1 cellular context compared by ENCODE assay signal in genomic region chr4:54233128-54233696, GRCh38.
TF ChIP-seq lines count a peak whose summit lies in the region.

No MANE protein-coding gene starts in this region.

TF ChIP-seq in HEK293, 187 proteins besides CTCF, POLR2A, EP300 and RAD21 (continued from another document and continues in another):
- no peak for TF ChIP-seq EGR2 (tag by site-specific recombination; IDR thresholded peaks at IDR 0.05; ENCODE audit: low read depth)
- no peak for TF ChIP-seq HOXD13 (CRISPR knock-in tag; IDR thresholded peaks at IDR 0.05; ENCODE audit: borderline replicate concordance)
- no peak for TF ChIP-seq GLI4 (tag by site-specific recombination; IDR thresholded peaks at IDR 0.05)
- TF ChIP-seq ZNF280C (tag by site-specific recombination; IDR thresholded peaks at IDR 0.05) = no peak
- TF ChIP-seq ZSCAN5A (tag by site-specific recombination; IDR thresholded peaks at IDR 0.05) = no peak
- TF ChIP-seq KLF17 (tag by site-specific recombination; IDR thresholded peaks at IDR 0.05) = no peak
- TF ChIP-seq ZNF132 (tag by site-specific recombination; IDR thresholded peaks at IDR 0.05; ENCODE audit: borderline replicate concordance) = no peak
- TF ChIP-seq ZNF394 (tag by site-specific recombination; IDR thresholded peaks at IDR 0.05; ENCODE audit: borderline replicate concordance) = no peak
- no peak for TF ChIP-seq ZNF623 (tag by site-specific recombination; IDR thresholded peaks at IDR 0.05)
- no peak for TF ChIP-seq ZNF16 (tag by site-specific recombination; IDR thresholded peaks at IDR 0.05; ENCODE audit: low read depth)
- no peak; the same call in 1 of the 2 replicates for TF ChIP-seq SP7 (tag by site-specific recombination; IDR thresholded peaks at IDR 0.05)
- no peak for TF ChIP-seq ZNF747 (tag by site-specific recombination; IDR thresholded peaks at IDR 0.05)
- no peak for TF ChIP-seq ZNF629 (tag by site-specific recombination; IDR thresholded peaks at IDR 0.05)
- TF ChIP-seq ZNF10 (tag by site-specific recombination; IDR thresholded peaks at IDR 0.05) = no peak
- TF ChIP-seq ZNF488 (tag by site-specific recombination; IDR thresholded peaks at IDR 0.05) = no peak
- TF ChIP-seq ZNF426 (tag by site-specific recombination; IDR thresholded peaks at IDR 0.05) = no peak
- no peak for TF ChIP-seq ZNF341 (tag by site-specific recombination; IDR thresholded peaks at IDR 0.05; ENCODE audit: low read depth)
- TF ChIP-seq ZXDB (tag by site-specific recombination; IDR thresholded peaks at IDR 0.05) = peak; percentile 97
- TF ChIP-seq ZNF473 (tag by site-specific recombination; IDR thresholded peaks at IDR 0.05) = no peak
- TF ChIP-seq ZNF549 (tag by site-specific recombination; IDR thresholded peaks at IDR 0.05) = no peak
- 0 out of 2 replicates have a peak, but pooled peaks have one; percentile 58 for TF ChIP-seq ZBTB48 (tag by site-specific recombination; IDR thresholded peaks at IDR 0.05)
- TF ChIP-seq ZBTB1 (tag by site-specific recombination; IDR thresholded peaks at IDR 0.05) = no peak
- TF ChIP-seq HIC1 (tag by site-specific recombination; IDR thresholded peaks at IDR 0.05) = peak; percentile 42; the same call in 1 of the 2 replicates
- no peak for TF ChIP-seq ZNF266 (tag by site-specific recombination; IDR thresholded peaks at IDR 0.05; ENCODE audit: low read depth)
- 0 out of 2 replicates have a peak, but pooled peaks have one; percentile 11 for TF ChIP-seq ZNF2 (tag by site-specific recombination; IDR thresholded peaks at IDR 0.05)
- TF ChIP-seq BCL6B (tag by site-specific recombination; IDR thresholded peaks at IDR 0.05) = no peak
- no peak for TF ChIP-seq ZFHX2 (tag by site-specific recombination; conservative IDR thresholded peaks at IDR 0.05)
- TF ChIP-seq ZFP3 (tag by site-specific recombination; IDR thresholded peaks at IDR 0.05; ENCODE audit: low read depth) = no peak
- peak; percentile 90 for TF ChIP-seq ZBTB10 (tag by site-specific recombination; IDR thresholded peaks at IDR 0.05)
- no peak for TF ChIP-seq ZNF202 (tag by site-specific recombination; IDR thresholded peaks at IDR 0.05; ENCODE audit: borderline replicate concordance)
- TF ChIP-seq RBAK (tag by site-specific recombination; IDR thresholded peaks at IDR 0.05) = no peak
- no peak for TF ChIP-seq ELK4 (IDR thresholded peaks at IDR 0.05; ENCODE audit: borderline replicate concordance, low read depth, low read length)
- TF ChIP-seq ZNF423 (tag by site-specific recombination; IDR thresholded peaks at IDR 0.05) = peak; percentile 51; the same call in 1 of the 2 replicates
- peak; percentile 71 for TF ChIP-seq ZNF335 (tag by site-specific recombination; conservative IDR thresholded peaks at IDR 0.05)
- TF ChIP-seq YY1 (tag by site-specific recombination; IDR thresholded peaks at IDR 0.05) = no peak
- no peak for TF ChIP-seq ZNF560 (tag by site-specific recombination; IDR thresholded peaks at IDR 0.05; ENCODE audit: borderline replicate concordance)
- no peak for TF ChIP-seq ZSCAN23 (tag by site-specific recombination; IDR thresholded peaks at IDR 0.05)
- TF ChIP-seq ZNF19 (tag by site-specific recombination; IDR thresholded peaks at IDR 0.05; ENCODE audit: low read depth) = no peak
- TF ChIP-seq ZNF510 (tag by site-specific recombination; IDR thresholded peaks at IDR 0.05; ENCODE audit: insufficient replicate concordance) = no peak
- no peak for TF ChIP-seq PRDM10 (tag by site-specific recombination; IDR thresholded peaks at IDR 0.05)
- no peak for TF ChIP-seq TRIM28 (IDR thresholded peaks at IDR 0.05; ENCODE audit: borderline replicate concordance, low read length)
- no peak for TF ChIP-seq ZNF624 (tag by site-specific recombination; IDR thresholded peaks at IDR 0.05)
- no peak for TF ChIP-seq SP3 (tag by site-specific recombination; IDR thresholded peaks at IDR 0.05)
- TF ChIP-seq ZSCAN16 (tag by site-specific recombination; IDR thresholded peaks at IDR 0.05) = no peak
- TF ChIP-seq ZNF600 (tag by site-specific recombination; IDR thresholded peaks at IDR 0.05) = no peak; the same call in 1 of the 2 replicates
- TF ChIP-seq ZNF433 (tag by site-specific recombination; IDR thresholded peaks at IDR 0.05; ENCODE audit: low read depth) = no peak
- TF ChIP-seq ZNF571 (tag by site-specific recombination; IDR thresholded peaks at IDR 0.05) = no peak
- TF ChIP-seq ZNF626 (tag by site-specific recombination; IDR thresholded peaks at IDR 0.05) = no peak
- TF ChIP-seq WT1 (tag by site-specific recombination; IDR thresholded peaks at IDR 0.05) = no peak
- TF ChIP-seq ZNF157 (tag by site-specific recombination; IDR thresholded peaks at IDR 0.05) = no peak
- no peak for TF ChIP-seq ZNF404 (tag by site-specific recombination; IDR thresholded peaks at IDR 0.05)
